In genomic region chr14:71130491-71131179, GRCh38 we compare ENCODE assay signal across 11 cellular contexts.
DNase-seq lines count a peak whose midpoint lies in the region; ATAC-seq and FAIRE-seq lines count a peak whose summit lies in the region.
"Had no signal": no experiment of that assay in that cellular context is flagged by ENCODE, and none has a peak within 500 bp of the region (broad histone marks: within the 10 kb centered on the region; RNA-seq: fewer than 3 reads in every experiment).

No MANE protein-coding gene starts in this region.

- FAIRE-seq in urothelium cell line (lab: Jason Lieb, UNC), result no peak

- CTCF ChIA-PET in activated naive CD4-positive, alpha-beta T cell treated with anti-CD3 and anti-CD28 coated beads for 36 hours (lab: Charles Lee), result no interaction called here
- CTCF ChIA-PET in activated naive CD4-positive, alpha-beta T cell treated with anti-CD3 and anti-CD28 coated beads, Interleukin-2, amount 10 ng/mL, durations not matched to agents 7 days and 5 days (lab: Charles Lee), result interaction anchor here (1.0 kb wide), 1 partner anchor 10 kb away, joined by 3 read pairs; no protein-coding TSS in a partner anchor

- H3K27ac Mint-ChIP-seq in activated naive CD4-positive, alpha-beta T cell treated with anti-CD3 and anti-CD28 coated beads for 36 hours, result no peak overlapping the region
- H3K27ac Mint-ChIP-seq in activated naive CD4-positive, alpha-beta T cell treated with anti-CD3 and anti-CD28 coated beads, Interleukin-2, amount 10 ng/mL, durations not matched to agents 7 days and 5 days, result no peak overlapping the region

- peak; percentile 33 for DNase-seq in activated naive CD4-positive, alpha-beta T cell treated with anti-CD3 and anti-CD28 coated beads for 36 hours
- DNase-seq in activated naive CD4-positive, alpha-beta T cell treated with anti-CD3 and anti-CD28 coated beads, Interleukin-2, amount 10 ng/mL, durations not matched to agents 7 days and 5 days, result no peak
- DNase-seq in SW480 (ENCODE audit: low spot score) (peak; percentile 51), fibroblast of peridontal ligament (ENCODE audit: extremely low read depth) (peak; percentile 89), urothelium cell line (ENCODE audit: low spot score) (no peak)
- peak; percentile 15 for DNase-seq in stimulated activated naive CD8-positive, alpha-beta T cell treated with anti-CD3 and anti-CD28 coated beads, Interleukin-15, Interleukin-2, amounts not matched to agents 100 U/mL and 50 U/mL, for 24 hours
- DNase-seq: amygdala, lower lobe of right lung, SHP77 had no signal

- no peaks in the 10 kb centered on the region for H3K27me3 Mint-ChIP-seq in activated naive CD4-positive, alpha-beta T cell treated with anti-CD3 and anti-CD28 coated beads for 36 hours (ENCODE audit: low read depth)
- H3K27me3 Mint-ChIP-seq in activated naive CD4-positive, alpha-beta T cell treated with anti-CD3 and anti-CD28 coated beads, Interleukin-2, amount 10 ng/mL, durations not matched to agents 7 days and 5 days, result peaks cover 5% of the 10 kb centered on the region

- H3K4me3 Mint-ChIP-seq in activated naive CD4-positive, alpha-beta T cell treated with anti-CD3 and anti-CD28 coated beads for 36 hours, result no peak overlapping the region
- no peak overlapping the region for H3K4me3 Mint-ChIP-seq in activated naive CD4-positive, alpha-beta T cell treated with anti-CD3 and anti-CD28 coated beads, Interleukin-2, amount 10 ng/mL, durations not matched to agents 7 days and 5 days

- H3K4me1 Mint-ChIP-seq in activated naive CD4-positive, alpha-beta T cell treated with anti-CD3 and anti-CD28 coated beads for 36 hours (ENCODE audit: low read depth), result peaks cover 2% of the 10 kb centered on the region
- H3K4me1 Mint-ChIP-seq in activated naive CD4-positive, alpha-beta T cell treated with anti-CD3 and anti-CD28 coated beads, Interleukin-2, amount 10 ng/mL, durations not matched to agents 7 days and 5 days, result peaks cover 14% of the 10 kb centered on the region

- no peaks in the 10 kb centered on the region for H3K36me3 Mint-ChIP-seq in activated naive CD4-positive, alpha-beta T cell treated with anti-CD3 and anti-CD28 coated beads for 36 hours (ENCODE audit: low read depth)
- H3K36me3 Mint-ChIP-seq in activated naive CD4-positive, alpha-beta T cell treated with anti-CD3 and anti-CD28 coated beads, Interleukin-2, amount 10 ng/mL, durations not matched to agents 7 days and 5 days, result no peaks in the 10 kb centered on the region

- no peaks in the 10 kb centered on the region for H3K9me3 Mint-ChIP-seq in activated naive CD4-positive, alpha-beta T cell treated with anti-CD3 and anti-CD28 coated beads for 36 hours
- H3K9me3 Mint-ChIP-seq in activated naive CD4-positive, alpha-beta T cell treated with anti-CD3 and anti-CD28 coated beads, Interleukin-2, amount 10 ng/mL, durations not matched to agents 7 days and 5 days, result no peaks in the 10 kb centered on the region

- ATAC-seq in stimulated activated naive CD8-positive, alpha-beta T cell treated with anti-CD3 and anti-CD28 coated beads, Interleukin-15, Interleukin-2, amounts not matched to agents 100 U/mL and 50 U/mL, for 24 hours, result peak; percentile 61
- ATAC-seq in GM18502 (IDR thresholded peaks at IDR 0.05; ENCODE audit: poor library complexity, unreplicated experiment) (no peak), HG02642 (IDR thresholded peaks at IDR 0.05; ENCODE audit: poor library complexity, unreplicated experiment) (no peak)

- intact Hi-C loops in activated naive CD4-positive, alpha-beta T cell treated with anti-CD3 and anti-CD28 coated beads for 36 hours (cut with micrococcal nuclease), result no loop called here

Comparison
In these comparisons a context has a peak if more than half of its experiments do, and no peak if none do; other contexts are left out.
1. DNase-seq: peak in activated naive CD4-positive, alpha-beta T cell treated with anti-CD3 and anti-CD28 coated beads for 36 hours (single experiment), SW480 (single experiment), fibroblast of peridontal ligament (single experiment) and stimulated activated naive CD8-positive, alpha-beta T cell treated with anti-CD3 and anti-CD28 coated beads, Interleukin-15, Interleukin-2, amounts not matched to agents 100 U/mL and 50 U/mL, for 24 hours (single experiment); none in activated naive CD4-positive, alpha-beta T cell treated with anti-CD3 and anti-CD28 coated beads, Interleukin-2, amount 10 ng/mL, durations not matched to agents 7 days and 5 days (single experiment) and urothelium cell line (single experiment).